8 cellular contexts compared by ENCODE assay signal in genomic region chr6:33276581-33276863, GRCh38. TPM values are rescaled to one million over a fixed set of nuclear protein-coding genes. Genes with fewer than 3 reads are reported as not detected.
DNase-seq lines count a peak whose midpoint lies in the region; ATAC-seq and TF ChIP-seq lines count a peak whose summit lies in the region.

No MANE protein-coding gene starts in this region.

- peaks cover 43% of the 10 kb centered on the region for H3K4me1 ChIP-seq in adipocyte (ENCODE audit: control insufficient read depth, insufficient read depth, low read length)
- H3K4me1 ChIP-seq in suprapubic skin, result peaks cover 63% of the 10 kb centered on the region

- no peaks in the 10 kb centered on the region for H3K9me3 ChIP-seq in adipocyte (ENCODE audit: control insufficient read depth, low read length)
- no peaks in the 10 kb centered on the region for H3K9me3 ChIP-seq in suprapubic skin

- TF ChIP-seq EP300 in suprapubic skin (IDR thresholded peaks at IDR 0.05), result no peak

- no peak for TF ChIP-seq CTCF in suprapubic skin (IDR thresholded peaks at IDR 0.05)

- no peak for ATAC-seq in GM21526 (IDR thresholded peaks at IDR 0.05; ENCODE audit: low FRiP score, unreplicated experiment)

- no peaks in the 10 kb centered on the region for H3K27me3 ChIP-seq in adipocyte (replicated peaks; ENCODE audit: control insufficient read depth, insufficient read depth, low read length)
- no peaks in the 10 kb centered on the region for H3K27me3 ChIP-seq in layer of hippocampus (ENCODE audit: control insufficient read depth, insufficient read depth, low read length)
- no peaks in the 10 kb centered on the region for H3K27me3 ChIP-seq in suprapubic skin

- DNase-seq in NCI-H82 (lab: John Stamatoyannopoulos, UW) (peak; percentile 71), NCI-H82 treated with DMSO at 0.1 percent for 48 hours (lab: John Stamatoyannopoulos, UW; ENCODE audit: unreplicated experiment) (no peak), adipocyte (ENCODE audit: low read depth) (no peak), suprapubic skin (ENCODE audit: low spot score in 2 of 2) (no peak), SIG-M5 treated with dmso at 0.1 percent for 504 hours (lab: John Stamatoyannopoulos, UW; ENCODE audit: unreplicated experiment) (no peak), A172 (ENCODE audit: low spot score) (no peak)

- H3K9ac ChIP-seq in adipocyte (ENCODE audit: low read length), result peak overlapping the region; percentile 98

- H3K36me3 ChIP-seq in adipocyte (ENCODE audit: control insufficient read depth, insufficient read depth, low read length, severe bottlenecking) (peaks cover 68% of the 10 kb centered on the region), suprapubic skin (peaks cover 50% of the 10 kb centered on the region)

- H3K27ac ChIP-seq in layer of hippocampus (ENCODE audit: low read depth, low read length) (peak overlapping the region; percentile 88), suprapubic skin (peak overlapping the region; percentile 92)

- no peak for TF ChIP-seq POLR2A in suprapubic skin (IDR thresholded peaks at IDR 0.05)

- H3K4me3 ChIP-seq in adipocyte (ENCODE audit: low read length) (peak overlapping the region; percentile 79), suprapubic skin (peak overlapping the region; percentile 83)

RNA-seq across cellular contexts. Expression of gene B3GALT4, which starts 0.4 kb away (rescaled TPM):
- total RNA-seq in suprapubic skin, result 10 to 100 TPM; 16.6 to 26.2 (median 18.2) TPM
- total RNA-seq in A172 (2014; rRNA removed; shearing (Covaris generic)), result 0.07 TPM in 2 replicates

RNA-seq across cellular contexts. Expression of gene RPS18, which starts 4.6 kb away (rescaled TPM):
- 1,000 to 10,000 TPM; 2,261 to 4,381 (median 4,042) TPM for total RNA-seq in suprapubic skin
- total RNA-seq in A172 (2014; rRNA removed; shearing (Covaris generic)), result 2,019 and 2,446 TPM in 2 replicates

RNA-seq across cellular contexts. Expression of gene VPS52, which starts 4.8 kb away (rescaled TPM):
- 10 to 100 TPM; 44.4 to 75.1 (median 59.0) TPM for total RNA-seq in suprapubic skin
- 23.2 and 34.3 TPM in 2 replicates for total RNA-seq in A172 (2014; rRNA removed; shearing (Covaris generic))

RNA-seq across cellular contexts. Expression of gene WDR46, which starts 12.5 kb away (rescaled TPM):
- total RNA-seq in suprapubic skin, result 10 to 100 TPM; 41.3 to 67.2 (median 50.2) TPM
- 77.9 and 95.4 TPM in 2 replicates for total RNA-seq in A172 (2014; rRNA removed; shearing (Covaris generic))

RNA-seq across cellular contexts. Expression of gene PFDN6, which starts 12.9 kb away (rescaled TPM):
- total RNA-seq in suprapubic skin, result 10 to 100 TPM; 20.5 to 31.5 (median 22.3) TPM
- total RNA-seq in A172 (2014; rRNA removed; shearing (Covaris generic)), result 85.3 and 93.7 TPM in 2 replicates

Comparison
In these comparisons a context has a peak if more than half of its experiments do, and no peak if none do; other contexts are left out.
1. RNA of gene B3GALT4, which starts 0.4 kb away (total RNA-seq): 16.6 to 26.2 TPM in suprapubic skin; 0.07 TPM in A172; every median in the first group is over 10 times any median in the second.